In the genomic region with DNA sequence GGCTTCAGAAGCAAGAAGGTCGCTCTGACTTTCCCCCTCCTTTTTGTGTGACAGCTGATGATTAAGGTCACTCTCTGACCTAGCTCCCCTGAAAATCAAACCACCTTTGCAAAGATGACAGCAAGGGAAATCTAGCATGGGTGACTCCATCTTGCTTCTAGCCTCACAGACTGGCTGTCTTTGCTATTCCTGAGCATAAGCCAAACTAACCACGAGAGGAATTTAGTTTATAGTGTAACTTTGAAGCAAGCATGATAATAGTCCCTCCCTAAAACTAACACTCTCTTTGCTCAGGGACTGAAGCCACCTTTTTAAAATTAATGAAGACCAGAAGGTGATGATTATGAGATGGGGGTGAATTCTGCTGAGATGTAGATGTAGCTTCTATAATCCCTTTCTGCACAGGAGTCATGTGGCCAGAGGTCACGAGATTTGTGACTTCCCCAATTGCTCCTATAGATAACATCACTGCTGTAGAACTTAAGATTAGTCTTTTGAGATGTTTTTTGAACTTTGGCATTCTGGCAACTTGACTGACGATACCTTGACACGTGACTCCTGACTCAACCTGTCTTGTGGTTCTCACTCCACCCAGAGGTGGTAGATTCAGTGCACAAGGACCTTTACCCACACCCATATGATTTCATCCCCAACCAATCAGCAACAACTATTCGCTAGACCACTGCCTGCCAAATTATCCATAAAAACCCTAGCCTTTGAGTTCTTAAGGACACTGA, we compare ENCODE assay signal across 2 cellular contexts.
TF ChIP-seq lines count a peak whose summit lies in the region.

No MANE protein-coding gene starts in this region.

TF ChIP-seq in IMR-90, 13 proteins besides CTCF, POLR2A, EP300 and RAD21:
- TF ChIP-seq ELK1 (IDR thresholded peaks at IDR 0.05; ENCODE audit: borderline replicate concordance, low read depth, low read length) (no peak), MXI1 (IDR thresholded peaks at IDR 0.05; ENCODE audit: borderline replicate concordance, low read depth, low read length) (no peak), CHD1 (IDR thresholded peaks at IDR 0.05; ENCODE audit: low read depth, low read length) (no peak), RFX5 (IDR thresholded peaks at IDR 0.05; ENCODE audit: low read depth, low read length) (no peak), MAZ (IDR thresholded peaks at IDR 0.05; ENCODE audit: borderline replicate concordance, low read depth, low read length) (no peak), RCOR1 (IDR thresholded peaks at IDR 0.05; ENCODE audit: insufficient replicate concordance, low read length) (no peak), MAFK (IDR thresholded peaks at IDR 0.05; ENCODE audit: low read depth, low read length) (no peak), BHLHE40 (IDR thresholded peaks at IDR 0.05; ENCODE audit: low read depth, low read length) (no peak), FOS (IDR thresholded peaks at IDR 0.05; ENCODE audit: low read depth, low read length) (no peak), CEBPB (IDR thresholded peaks at IDR 0.05; ENCODE audit: low read depth, low read length) (no peak), SMC3 (IDR thresholded peaks at IDR 0.05; ENCODE audit: low read depth, low read length) (no peak), USF2 (IDR thresholded peaks at IDR 0.05; ENCODE audit: low read depth, low read length) (no peak), NFE2L2 (IDR thresholded peaks at IDR 0.05; ENCODE audit: low read depth, low read length) (no peak)

TF ChIP-seq in GM12878, 131 proteins besides CTCF, POLR2A, EP300 and RAD21:
- TF ChIP-seq USF2 (IDR thresholded peaks at IDR 0.05; ENCODE audit: borderline replicate concordance, low read depth, low read length), result no peak
- TF ChIP-seq RAD51 (IDR thresholded peaks at IDR 0.05), result peak; percentile 54; the same call in 1 of the 2 replicates
- TF ChIP-seq HDAC6 (IDR thresholded peaks at IDR 0.05; ENCODE audit: unreplicated experiment), result no peak
- no peak for TF ChIP-seq WRNIP1 (IDR thresholded peaks at IDR 0.05; ENCODE audit: borderline replicate concordance, low read depth, low read length)
- peak in 1 of 2 experiments; percentile 35; a peak in 1 of 4 replicates for TF ChIP-seq BHLHE40 (IDR thresholded peaks at IDR 0.05; ENCODE audit: borderline replicate concordance in 1 of 2, low read depth in 2 of 2, low read length in 1 of 2)
- no peak for TF ChIP-seq YBX1 (IDR thresholded peaks at IDR 0.05)
- TF ChIP-seq, protein P1, sequence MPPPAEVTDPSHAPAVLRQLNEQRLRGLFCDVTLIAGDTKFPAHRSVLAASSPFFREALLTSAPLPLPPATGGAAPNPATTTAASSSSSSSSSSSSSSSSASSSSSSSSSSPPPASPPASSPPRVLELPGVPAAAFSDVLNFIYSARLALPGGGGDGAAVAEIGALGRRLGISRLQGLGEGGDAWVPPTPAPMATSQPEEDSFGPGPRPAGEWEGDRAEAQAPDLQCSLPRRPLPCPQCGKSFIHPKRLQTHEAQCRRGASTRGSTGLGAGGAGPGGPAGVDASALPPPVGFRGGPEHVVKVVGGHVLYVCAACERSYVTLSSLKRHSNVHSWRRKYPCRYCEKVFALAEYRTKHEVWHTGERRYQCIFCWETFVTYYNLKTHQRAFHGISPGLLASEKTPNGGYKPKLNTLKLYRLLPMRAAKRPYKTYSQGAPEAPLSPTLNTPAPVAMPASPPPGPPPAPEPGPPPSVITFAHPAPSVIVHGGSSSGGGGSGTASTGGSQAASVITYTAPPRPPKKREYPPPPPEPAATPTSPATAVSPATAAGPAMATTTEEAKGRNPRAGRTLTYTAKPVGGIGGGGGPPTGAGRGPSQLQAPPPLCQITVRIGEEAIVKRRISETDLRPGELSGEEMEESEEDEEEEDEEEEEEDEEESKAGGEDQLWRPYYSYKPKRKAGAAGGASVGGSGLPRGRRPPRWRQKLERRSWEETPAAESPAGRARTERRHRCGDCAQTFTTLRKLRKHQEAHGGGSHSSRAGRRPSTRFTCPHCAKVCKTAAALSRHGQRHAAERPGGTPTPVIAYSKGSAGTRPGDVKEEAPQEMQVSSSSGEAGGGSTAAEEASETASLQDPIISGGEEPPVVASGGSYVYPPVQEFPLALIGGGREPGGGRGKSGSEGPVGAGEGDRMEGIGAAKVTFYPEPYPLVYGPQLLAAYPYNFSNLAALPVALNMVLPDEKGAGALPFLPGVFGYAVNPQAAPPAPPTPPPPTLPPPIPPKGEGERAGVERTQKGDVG (CRISPR knock-in tag; IDR thresholded peaks at IDR 0.05), result no peak
